32 cellular contexts compared by ENCODE assay signal in the genomic region with DNA sequence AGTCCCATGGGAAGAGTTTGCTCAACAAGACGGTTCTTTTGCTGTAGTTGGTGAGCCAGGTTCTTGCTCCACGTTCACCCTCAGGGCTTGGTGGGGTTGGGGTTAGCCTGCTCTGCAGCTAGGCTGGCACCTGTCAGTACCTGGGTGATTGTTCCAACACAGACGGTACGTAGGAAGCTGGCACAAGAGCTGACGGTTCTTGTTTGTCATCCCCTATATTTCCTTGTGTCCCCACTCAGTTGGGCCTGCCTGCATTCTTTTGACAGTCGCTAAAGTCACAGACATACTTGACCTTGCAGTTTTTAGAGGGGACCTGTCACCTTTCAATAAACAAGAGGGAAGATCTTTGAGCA.
"Had no signal": no experiment of that assay in that cellular context is flagged by ENCODE, and none has a peak within 500 bp of the region (broad histone marks: within the 10 kb centered on the region; RNA-seq: fewer than 3 reads in every experiment).

No MANE protein-coding gene starts in this region.

- ATAC-seq: activated CD4-positive, CD25-positive, alpha-beta regulatory T cell treated with anti-CD3 and anti-CD28 coated beads, Interleukin-2, amount 50 U/mL, for 24 hours; effector memory CD8-positive, alpha-beta T cell; stimulated activated naive B cell treated with anti-CD40 and anti-IgM and Interleukin-4, amounts not matched to agents 10 μg/mL and 1 μg/mL and 100 μg/mL, for 72 hours had no signal

- H3K4me1 ChIP-seq: prostate gland had no signal

- H3K27ac ChIP-seq: brain microvascular endothelial cell, left ventricle myocardium inferior, neutrophil, ovary, prostate gland, tibial artery, WERI-Rb-1 had no signal

- DNase-seq: activated CD4-positive, alpha-beta T cell treated with anti-CD3 and anti-CD28 coated beads for 48 hours; activated CD4-positive, alpha-beta T cell treated with anti-CD3 and anti-CD28 coated beads, Interleukin-2, amount 50 U/mL, for 48 hours; activated gamma-delta T cell; activated naive CD4-positive, alpha-beta T cell treated with anti-CD3 and anti-CD28 coated beads, Interleukin-2, amount 50 U/mL, for 16 hours; activated T-cell treated with anti-CD3 and anti-CD28 coated beads, Interleukin-2, amount 50 U/mL, for 1 hour; amniotic stem cell; brain microvascular endothelial cell; caudate nucleus; cortex of kidney; effector memory CD8-positive, alpha-beta T cell; left ventricle myocardium inferior; nephron progenitor cell; ovary; retina; sigmoid colon; stimulated activated CD4-positive, alpha-beta T cell treated with anti-CD3 and anti-CD28 coated beads, Interleukin-1b, Interleukin-23, amount 100 ng/mL, for 48 hours; stimulated activated CD4-positive, alpha-beta T cell treated with anti-CD3 and anti-CD28 coated beads, Interleukin-4, amount 100 ng/mL, for 4 hours; stimulated activated CD8-positive, alpha-beta memory T cell treated with anti-CD3 and anti-CD28 coated beads, Interleukin-4, amount 100 ng/mL, for 48 hours; stimulated activated naive B cell treated with anti-CD40 and anti-IgM and Interleukin-4, amounts not matched to agents 10 μg/mL and 1 μg/mL and 100 μg/mL, for 72 hours; stomach; T-helper 1 cell; tibial artery; WERI-Rb-1 had no signal

- FAIRE-seq: astrocyte, endothelial cell of umbilical vein, frontal cortex, islet of Langerhans had no signal

- H3K36me3 ChIP-seq: brain microvascular endothelial cell, left ventricle myocardium inferior, neutrophil, ovary, prostate gland, sigmoid colon, stomach, tibial artery, WERI-Rb-1 had no signal

- H3K4me3 ChIP-seq: left ventricle myocardium inferior, lung, ovary, prostate gland, sigmoid colon, smooth muscle cell, stomach, tibial artery had no signal

- H3K9me3 ChIP-seq: left ventricle myocardium inferior, neutrophil, ovary, prostate gland, sigmoid colon, stomach, tibial artery had no signal

- H3K27me3 ChIP-seq: brain microvascular endothelial cell, ovary, sigmoid colon, stomach, tibial artery had no signal

- H3K4me2 ChIP-seq: smooth muscle cell had no signal
